ENCODE assay signal across 1 cellular context in the genomic region with DNA sequence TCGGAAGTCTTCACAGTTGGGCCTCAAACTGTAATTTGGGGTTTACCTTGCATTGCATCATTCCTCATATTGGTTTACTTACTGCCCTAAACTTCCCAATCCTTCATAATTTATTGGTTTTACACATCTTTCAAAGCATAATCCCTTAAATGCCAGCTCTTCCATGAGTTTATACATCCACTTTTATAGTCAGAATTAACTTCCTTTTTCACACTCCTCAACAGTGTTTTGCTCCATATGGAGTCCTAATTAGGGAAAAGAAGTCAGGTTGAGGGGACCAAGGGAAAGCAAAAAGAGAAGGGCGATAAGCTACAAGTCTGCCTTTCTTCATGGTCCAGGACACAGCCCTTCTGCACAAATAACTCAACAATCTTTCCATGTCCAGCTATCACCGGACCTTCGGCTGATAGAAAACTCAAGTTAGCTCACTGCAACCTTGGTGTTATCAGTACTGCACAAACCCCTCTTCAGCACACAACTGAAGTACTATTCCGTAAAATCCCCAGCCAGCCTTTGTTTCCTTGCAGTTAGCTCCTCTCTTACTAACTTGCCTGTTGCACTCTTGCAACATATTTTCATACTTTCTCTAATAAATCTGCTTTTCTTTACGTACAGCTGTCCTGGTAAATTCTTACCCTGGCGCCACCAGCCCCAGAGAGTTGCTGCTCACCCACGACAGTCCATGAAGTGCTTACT.
TF ChIP-seq lines count a peak whose summit lies in the region.

No MANE protein-coding gene starts in this region.

TF ChIP-seq in HepG2, 621 proteins besides CTCF, POLR2A, EP300 and RAD21 (continued from another document):
- TF ChIP-seq ZNF503 (CRISPR knock-in tag; IDR thresholded peaks at IDR 0.05): no peak
- TF ChIP-seq MED1 (CRISPR knock-in tag; IDR thresholded peaks at IDR 0.05): no peak
- TF ChIP-seq NONO (IDR thresholded peaks at IDR 0.05): no peak
- TF ChIP-seq NONO (CRISPR knock-in tag; conservative IDR thresholded peaks at IDR 0.05): 0 out of 2 replicates have a peak, but pooled peaks have one; percentile 18
- TF ChIP-seq ZNF30 (CRISPR knock-in tag; IDR thresholded peaks at IDR 0.05): no peak
- 0 out of 2 replicates have a peak, but pooled peaks have one; percentile 36 for TF ChIP-seq ZBTB8A (CRISPR knock-in tag; IDR thresholded peaks at IDR 0.05; ENCODE audit: borderline replicate concordance, low read depth)
- peak; percentile 76; the same call in 1 of the 2 replicates for TF ChIP-seq ZNF34 (CRISPR knock-in tag; IDR thresholded peaks at IDR 0.05; ENCODE audit: borderline replicate concordance)
- no peak for TF ChIP-seq NFYC (CRISPR knock-in tag; IDR thresholded peaks at IDR 0.05)
- TF ChIP-seq, protein P1, sequence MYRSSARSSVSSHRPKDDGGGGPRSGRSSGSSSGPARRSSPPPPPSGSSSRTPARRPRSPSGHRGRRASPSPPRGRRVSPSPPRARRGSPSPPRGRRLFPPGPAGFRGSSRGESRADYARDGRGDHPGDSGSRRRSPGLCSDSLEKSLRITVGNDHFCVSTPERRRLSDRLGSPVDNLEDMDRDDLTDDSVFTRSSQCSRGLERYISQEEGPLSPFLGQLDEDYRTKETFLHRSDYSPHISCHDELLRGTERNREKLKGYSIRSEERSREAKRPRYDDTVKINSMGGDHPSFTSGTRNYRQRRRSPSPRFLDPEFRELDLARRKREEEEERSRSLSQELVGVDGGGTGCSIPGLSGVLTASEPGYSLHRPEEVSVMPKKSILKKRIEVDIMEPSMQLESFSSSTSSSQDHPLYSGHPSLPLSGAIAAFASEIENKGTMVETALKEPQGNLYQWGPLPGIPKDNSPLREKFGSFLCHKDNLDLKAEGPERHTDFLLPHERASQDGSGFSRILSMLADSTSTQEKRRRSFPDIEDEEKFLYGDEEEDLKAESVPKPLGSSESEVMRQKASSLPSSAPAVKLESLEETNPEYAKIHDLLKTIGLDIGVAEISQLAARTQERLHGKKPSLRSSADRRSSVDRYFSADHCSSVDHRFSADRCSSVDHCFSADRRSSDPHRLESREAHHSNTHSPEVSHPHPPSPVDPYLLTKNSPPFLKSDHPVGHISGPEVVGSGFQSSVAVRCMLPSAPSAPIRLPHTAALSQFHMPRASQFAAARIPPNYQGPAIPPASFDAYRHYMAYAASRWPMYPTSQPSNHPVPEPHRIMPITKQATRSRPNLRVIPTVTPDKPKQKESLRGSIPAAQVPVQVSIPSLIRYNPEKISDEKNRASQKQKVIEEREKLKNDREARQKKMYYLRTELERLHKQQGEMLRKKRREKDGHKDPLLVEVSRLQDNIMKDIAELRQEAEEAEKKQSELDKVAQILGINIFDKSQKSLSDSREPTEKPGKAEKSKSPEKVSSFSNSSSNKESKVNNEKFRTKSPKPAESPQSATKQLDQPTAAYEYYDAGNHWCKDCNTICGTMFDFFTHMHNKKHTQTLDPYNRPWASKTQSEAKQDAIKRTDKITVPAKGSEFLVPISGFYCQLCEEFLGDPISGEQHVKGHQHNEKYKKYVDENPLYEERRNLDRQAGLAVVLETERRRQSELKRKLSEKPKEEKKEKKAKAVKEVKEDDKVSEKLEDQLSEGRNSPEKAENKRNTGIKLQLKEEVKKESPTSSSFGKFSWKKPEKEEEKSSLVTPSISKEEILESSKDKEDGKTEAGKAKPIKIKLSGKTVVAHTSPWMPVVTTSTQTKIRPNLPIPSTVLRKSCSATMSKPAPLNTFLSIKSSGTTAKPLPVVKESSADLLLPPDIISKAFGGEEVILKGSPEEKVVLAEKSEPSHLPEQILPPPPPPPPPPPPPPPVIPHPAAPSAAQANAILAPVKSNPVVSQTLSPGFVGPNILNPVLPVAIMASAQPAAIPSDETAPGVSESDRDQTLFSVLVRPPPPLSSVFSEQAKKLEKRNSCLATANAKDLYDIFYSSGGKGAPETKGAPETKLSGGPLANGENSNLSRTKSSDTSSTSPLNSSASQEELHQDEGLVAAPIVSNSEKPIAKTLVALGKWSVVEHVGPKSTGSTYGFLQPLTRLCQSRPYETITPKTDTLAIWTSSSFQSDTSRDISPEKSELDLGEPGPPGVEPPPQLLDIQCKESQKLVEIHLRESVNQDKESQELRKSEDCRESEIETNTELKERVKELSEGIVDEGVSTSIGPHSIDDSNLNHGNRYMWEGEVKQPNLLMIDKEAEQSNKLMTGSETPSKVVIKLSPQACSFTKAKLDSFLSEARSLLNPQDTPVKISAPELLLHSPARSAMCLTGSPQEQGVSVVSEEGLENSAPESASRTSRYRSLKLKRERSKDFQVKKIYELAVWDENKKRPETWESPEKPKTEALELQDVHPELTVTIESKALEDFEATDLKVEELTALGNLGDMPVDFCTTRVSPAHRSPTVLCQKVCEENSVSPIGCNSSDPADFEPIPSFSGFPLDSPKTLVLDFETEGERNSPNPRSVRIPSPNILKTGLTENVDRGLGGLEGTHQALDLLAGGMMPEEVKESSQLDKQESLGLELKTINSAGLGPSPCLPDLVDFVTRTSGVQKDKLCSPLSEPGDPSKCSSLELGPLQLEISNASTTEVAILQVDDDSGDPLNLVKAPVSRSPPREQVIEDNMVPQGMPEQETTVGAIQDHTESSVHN (CRISPR knock-in tag; IDR thresholded peaks at IDR 0.05): 0 out of 2 replicates have a peak, but pooled peaks have one; percentile 25
- 0 out of 2 replicates have a peak, but pooled peaks have one; percentile 16 for TF ChIP-seq REPIN1 (CRISPR knock-in tag; IDR thresholded peaks at IDR 0.05; ENCODE audit: borderline replicate concordance, low read depth)
- no peak for TF ChIP-seq DNMT3B (CRISPR knock-in tag; conservative IDR thresholded peaks at IDR 0.05)
- no peak for TF ChIP-seq XBP1 (CRISPR knock-in tag; IDR thresholded peaks at IDR 0.05)
